Comparison of ENCODE assay signal across 8 cellular contexts in the genomic region with DNA sequence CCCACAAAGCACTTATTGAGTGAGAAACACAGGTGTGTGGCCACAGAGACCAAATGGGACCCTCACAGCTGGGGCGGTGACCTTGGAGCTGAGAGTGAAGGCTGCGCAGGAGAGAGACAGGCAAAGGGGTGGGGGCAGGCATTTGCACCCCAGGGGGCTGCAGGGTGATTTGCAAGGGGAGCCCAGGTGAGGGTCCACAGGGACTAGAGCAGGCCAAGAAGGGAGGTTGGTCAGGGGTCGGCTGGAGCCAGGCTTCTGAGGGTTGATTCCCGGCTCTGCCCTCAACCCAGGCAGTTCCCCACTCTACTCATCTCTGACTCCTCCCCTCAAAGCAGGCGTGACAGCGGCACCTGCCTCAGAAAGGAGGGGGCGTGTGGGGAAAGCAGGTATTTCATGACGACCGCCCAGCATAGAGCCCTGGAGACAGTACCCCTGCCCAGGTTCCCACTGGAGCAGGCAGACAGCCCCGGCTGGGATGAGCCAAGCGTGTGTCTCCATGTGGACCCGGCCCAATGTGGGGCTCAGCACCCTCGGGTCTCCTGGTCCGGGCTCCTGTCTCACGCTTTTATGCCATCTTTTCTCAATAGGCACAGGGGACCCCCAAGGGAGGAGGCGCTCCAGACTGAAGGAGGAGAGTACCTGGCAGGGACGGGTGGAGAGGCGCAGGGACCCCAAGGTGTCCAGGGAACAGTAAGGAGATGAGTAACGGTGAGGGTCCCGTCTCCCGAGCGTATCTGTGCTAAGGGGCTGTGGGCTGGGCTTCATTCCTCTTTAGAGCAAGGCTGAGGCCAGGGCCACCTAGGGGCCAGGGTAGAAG. TPM values are rescaled to one million over a fixed set of nuclear protein-coding genes. Genes with fewer than 3 reads are reported as not detected.
DNase-seq lines count a peak whose midpoint lies in the region; ATAC-seq and TF ChIP-seq lines count a peak whose summit lies in the region.

No MANE protein-coding gene starts in this region.

- peaks cover 2% of the 10 kb centered on the region for H3K36me3 Mint-ChIP-seq in T-helper 1 cell treated with Interleukin-12 subunit alpha and Interleukin-12 subunit beta and Interleukin-4 antibody, amounts not matched to agents 30 μg/mL and 1 μg/mL, for 36 hours (ENCODE audit: low read depth)

- H3K4me3 ChIP-seq in right lobe of liver (no peak overlapping the region), suprapubic skin (peak overlapping the region; percentile 84)

- peaks cover 27% of the 10 kb centered on the region for H3K4me1 Mint-ChIP-seq in T-helper 1 cell treated with Interleukin-12 subunit alpha and Interleukin-12 subunit beta and Interleukin-4 antibody, amounts not matched to agents 30 μg/mL and 1 μg/mL, for 36 hours (ENCODE audit: low read depth)

- H3K4me3 Mint-ChIP-seq in T-helper 1 cell treated with Interleukin-12 subunit alpha and Interleukin-12 subunit beta and Interleukin-4 antibody, amounts not matched to agents 30 μg/mL and 1 μg/mL, for 36 hours = peak overlapping the region; percentile 50

- H3K27me3 Mint-ChIP-seq in T-helper 1 cell treated with Interleukin-12 subunit alpha and Interleukin-12 subunit beta and Interleukin-4 antibody, amounts not matched to agents 30 μg/mL and 1 μg/mL, for 36 hours (ENCODE audit: low read depth) = peaks cover 5% of the 10 kb centered on the region

- DNase-seq in T-helper 1 cell (no peak), right lobe of liver (no peak), suprapubic skin (ENCODE audit: low spot score in 2 of 2) (no peak), NCI-H774 (lab: John Stamatoyannopoulos, UW) (no peak)

- no peak for TF ChIP-seq POLR2A in right lobe of liver (IDR thresholded peaks at IDR 0.05)
- no peak for TF ChIP-seq POLR2A in suprapubic skin (IDR thresholded peaks at IDR 0.05)

- ATAC-seq in right lobe of liver (no peak), HG03442 (IDR thresholded peaks at IDR 0.05; ENCODE audit: unreplicated experiment) (no peak), GM21423 (IDR thresholded peaks at IDR 0.05; ENCODE audit: unreplicated experiment) (no peak)

- H3K4me1 ChIP-seq in right lobe of liver = peaks cover 0 to 25% (median 9%) of the 10 kb centered on the region in 4 donors
- H3K4me1 ChIP-seq in suprapubic skin = peaks cover 44% of the 10 kb centered on the region

- TF ChIP-seq CTCF in VCaP (conservative IDR thresholded peaks at IDR 0.05) (no peak), right lobe of liver (IDR thresholded peaks at IDR 0.05) (no peak), suprapubic skin (IDR thresholded peaks at IDR 0.05) (no peak)

- intact Hi-C loops in right lobe of liver (cut with DNase I) = no loop called here

- TF ChIP-seq EP300 in suprapubic skin (IDR thresholded peaks at IDR 0.05) = no peak

- no peaks in the 10 kb centered on the region for H3K9me3 Mint-ChIP-seq in T-helper 1 cell treated with Interleukin-12 subunit alpha and Interleukin-12 subunit beta and Interleukin-4 antibody, amounts not matched to agents 30 μg/mL and 1 μg/mL, for 36 hours

- H3K9me3 ChIP-seq in right lobe of liver (no peaks in the 10 kb centered on the region), suprapubic skin (no peaks in the 10 kb centered on the region)

- H3K27me3 ChIP-seq in right lobe of liver (no peaks in the 10 kb centered on the region), suprapubic skin (no peaks in the 10 kb centered on the region)

- peak overlapping the region; percentile 81 for H3K27ac Mint-ChIP-seq in T-helper 1 cell treated with Interleukin-12 subunit alpha and Interleukin-12 subunit beta and Interleukin-4 antibody, amounts not matched to agents 30 μg/mL and 1 μg/mL, for 36 hours

- WGBS in right lobe of liver (ENCODE audit: insufficient coverage, low coverage, low lambda C conversion rate, missing lambda C conversion rate) = 96% methylated on average over 7 of the region's 22 CpGs
- WGBS in suprapubic skin = 81% methylated on average over 15 of the region's 22 CpGs

- peak overlapping the region; percentile 90 for H3K27ac ChIP-seq in VCaP
- H3K27ac ChIP-seq in right lobe of liver = peak overlapping the region; percentile 73 to 89 (median 78)
- H3K27ac ChIP-seq in suprapubic skin = peak overlapping the region; percentile 90

- H3K36me3 ChIP-seq in right lobe of liver = no peaks in the 10 kb centered on the region
- H3K36me3 ChIP-seq in suprapubic skin = peaks cover 3% of the 10 kb centered on the region

RNA-seq across cellular contexts. Expression of gene MRGBP, which starts 3.1 kb away (rescaled TPM):
- total RNA-seq in right lobe of liver = 1 to 10 TPM; 3.3 to 8.0 (median 5.3) TPM
- total RNA-seq in suprapubic skin = 10 to 100 TPM in 3 of 4 donors, 1 to 10 TPM in 1; 10.0 to 13.3 (median 11.7) TPM

RNA-seq across cellular contexts. Expression of gene OGFR, which starts 11.5 kb away (rescaled TPM):
- total RNA-seq in right lobe of liver (10 to 100 TPM; 40.7 to 48.1 (median 47.0) TPM), suprapubic skin (10 to 100 TPM; 32.1 to 54.1 (median 42.5) TPM)

RNA-seq across cellular contexts. Expression of gene COL9A3, which starts 23.7 kb away (rescaled TPM):
- total RNA-seq in right lobe of liver = 1 to 10 TPM; 1.5 to 7.6 (median 3.5) TPM
- total RNA-seq in suprapubic skin = 10 to 100 TPM in 1 of 4 donors, 1 to 10 TPM in 3; 6.1 to 11.3 (median 8.1) TPM
